ENCODE assay signal across 23 cellular contexts in the genomic region with DNA sequence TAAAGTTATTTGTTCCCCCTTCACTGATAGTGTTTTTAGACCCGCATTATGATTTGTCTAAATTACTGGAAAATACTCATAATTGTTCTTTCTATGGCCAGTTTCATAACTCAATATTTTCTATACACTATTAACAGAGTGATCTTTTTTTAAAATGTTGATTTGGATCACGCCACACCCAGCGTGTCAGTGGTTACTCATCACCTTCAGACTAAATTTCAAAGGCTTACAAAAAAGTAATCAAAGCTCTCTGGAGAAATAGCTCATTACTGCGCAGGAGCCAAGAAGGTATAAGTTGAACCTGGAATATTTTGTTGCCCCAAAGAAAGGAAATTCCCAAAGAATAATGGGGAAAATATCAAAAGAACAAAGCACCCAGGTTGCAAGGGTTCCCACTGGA.
"Had no signal": no experiment of that assay in that cellular context is flagged by ENCODE, and none has a peak within 500 bp of the region (broad histone marks: within the 10 kb centered on the region; RNA-seq: fewer than 3 reads in every experiment).

No MANE protein-coding gene starts in this region.

- H3K9me2 ChIP-seq: SK-N-SH had no signal

- H3K4me2 ChIP-seq: SK-N-SH had no signal

- ATAC-seq: HepG2, Panc1 had no signal

- H3K27ac ChIP-seq: RWPE1 had no signal

- H3K9me3 ChIP-seq: SK-N-SH had no signal

- DNase-seq: IMR-90, Karpas-422, KG1, MV-4-11, NCI-H1048, NCI-H1105, NCI-H1417, NCI-H1436 treated with DMSO at 0.1 percent for 48 hours, NCI-H1694, NCI-H187 treated with DMSO at 0.1 percent for 48 hours, NCI-H2029 treated with DMSO at 0.1 percent for 48 hours, NCI-H2107, NCI-H2227 treated with DMSO at 0.1 percent for 48 hours, NCI-H510A, NCI-H524 treated with DMSO at 0.1 percent for 48 hours, NCI-H69, NCI-H774, SHP77, SK-N-SH, SW 1271 had no signal

- H3K9ac ChIP-seq: SK-N-SH had no signal
